Comparison of ENCODE assay signal across 8 cellular contexts in the genomic region with DNA sequence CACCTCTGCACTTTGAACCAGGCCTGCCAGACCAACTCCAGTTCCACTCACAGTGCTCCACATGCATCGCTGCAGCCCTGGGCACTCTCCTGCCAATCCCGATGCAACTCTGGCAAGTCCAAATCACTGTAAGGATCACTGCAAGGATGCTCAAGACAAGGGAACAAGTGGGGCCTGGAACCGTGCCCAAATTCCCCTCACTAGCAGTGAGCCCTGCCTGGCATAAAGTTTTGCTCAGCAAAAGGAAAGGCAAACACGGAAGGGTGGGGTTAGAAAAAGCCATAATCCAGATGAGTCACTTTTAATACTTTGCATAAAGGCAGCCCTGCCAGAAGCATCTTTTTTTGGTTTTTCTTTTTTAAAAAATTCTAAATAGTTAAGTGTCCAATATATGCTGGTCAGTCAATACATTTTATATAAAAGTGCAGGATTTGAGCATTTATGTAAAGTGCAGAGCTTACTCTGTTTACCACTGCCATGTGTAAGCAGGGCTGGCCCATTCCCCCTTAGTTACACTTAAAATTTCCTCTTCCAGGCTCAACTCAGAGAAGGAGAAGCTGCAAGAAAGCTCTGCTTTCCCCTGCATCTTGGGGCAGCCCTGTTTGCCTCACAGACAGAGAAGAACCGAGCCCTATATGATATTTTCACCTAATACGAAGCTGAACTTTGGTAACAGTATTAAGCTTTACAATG.
DNase-seq lines count a peak whose midpoint lies in the region; ATAC-seq, FAIRE-seq and TF ChIP-seq lines count a peak whose summit lies in the region.

No MANE protein-coding gene starts in this region.

- ATAC-seq in HG03378 (IDR thresholded peaks at IDR 0.05; ENCODE audit: unreplicated experiment) (no peak), GM21360 (IDR thresholded peaks at IDR 0.05; ENCODE audit: unreplicated experiment) (no peak)

- no peak for TF ChIP-seq POLR2A in endothelial cell of umbilical vein (IDR thresholded peaks at IDR 0.05; ENCODE audit: low read depth, low read length)
- no peak for TF ChIP-seq POLR2A in sigmoid colon (IDR thresholded peaks at IDR 0.05)

- CTCF ChIA-PET in endothelial cell of umbilical vein (lab: Charles Lee): interaction anchor here (1.6 kb wide), 1 partner anchor 298 kb away, joined by 5 read pairs; no protein-coding TSS in a partner anchor

- H3K4me3 ChIP-seq in endothelial cell of umbilical vein (replicated peaks in 1 of 3; ENCODE audit: insufficient read depth in 1 of 3, low read depth in 1 of 3, low read length in 3 of 3): no peak overlapping the region
- H3K4me3 ChIP-seq in sigmoid colon: no peak overlapping the region

- no peaks in the 10 kb centered on the region for H3K36me3 Mint-ChIP-seq in osteocyte (ENCODE audit: unreplicated experiment)

- peaks cover 32% of the 10 kb centered on the region for H3K4me1 ChIP-seq in endothelial cell of umbilical vein (ENCODE audit: control insufficient read depth, extremely low read depth, insufficient read depth, low read length)
- peaks cover 0 to 38% (median 32%) of the 10 kb centered on the region in 4 donors for H3K4me1 ChIP-seq in sigmoid colon

- POLR2A ChIA-PET in endothelial cell of umbilical vein (lab: Charles Lee): no interaction called here

- dilution Hi-C loops in endothelial cell of umbilical vein (cut with MboI; ENCODE audit: extremely low pct_ligation_motif_present, low sequenced_read_pairs): no loop called here

- H3K4me2 ChIP-seq in endothelial cell of umbilical vein (ENCODE audit: insufficient read depth, low read length): peak overlapping the region; percentile 21

- TF ChIP-seq CTCF in endothelial cell of umbilical vein (IDR thresholded peaks at IDR 0.05; ENCODE audit: extremely low read depth in 1 of 2, insufficient read depth in 1 of 2, low read depth in 1 of 2, low read length in 2 of 2) (no peak), osteocyte (IDR thresholded peaks at IDR 0.05) (no peak), sigmoid colon (IDR thresholded peaks at IDR 0.05) (no peak)

- no peaks in the 10 kb centered on the region for H3K79me2 ChIP-seq in endothelial cell of umbilical vein (ENCODE audit: control insufficient read depth, insufficient read depth, low read length)

- H3K27ac ChIP-seq in endothelial cell of umbilical vein (ENCODE audit: insufficient read depth, low read depth, low read length) (no peak overlapping the region), sigmoid colon (peak overlapping the region in 1 of 4 donors; percentile 78)

- peaks cover 38% of the 10 kb centered on the region for H3K4me1 Mint-ChIP-seq in osteocyte (ENCODE audit: unreplicated experiment)

- no peaks in the 10 kb centered on the region for H3K9me1 ChIP-seq in endothelial cell of umbilical vein (replicated peaks; ENCODE audit: control insufficient read depth, extremely low read depth, insufficient read depth, low read length)

- whole genome bisulfite sequencing in sigmoid colon, 2 donors: 17 to 53% methylated on average over 6 of the region's 6 CpGs

- peak overlapping the region; percentile 58 for H3K27ac Mint-ChIP-seq in osteocyte (ENCODE audit: unreplicated experiment)

- no peak for TF ChIP-seq EP300 in sigmoid colon (IDR thresholded peaks at IDR 0.05)

- intact Hi-C loops in endothelial cell of umbilical vein (cut with micrococcal nuclease): loop anchor here (5.0 kb wide), 1 partner anchor 34 kb away; no protein-coding TSS in a partner anchor
- intact Hi-C loops in sigmoid colon (cut with DNase I): loop anchor here (5.0 kb wide), 2 partner anchors 61 to 89 kb away; no protein-coding TSS in a partner anchor

- H3K9me3 ChIP-seq in endothelial cell of umbilical vein (replicated peaks; ENCODE audit: control insufficient read depth, insufficient read depth, low read length) (no peaks in the 10 kb centered on the region), sigmoid colon (no peaks in the 10 kb centered on the region)

- no peaks in the 10 kb centered on the region for H3K36me3 ChIP-seq in endothelial cell of umbilical vein (ENCODE audit: control insufficient read depth in 2 of 2, extremely low read depth in 1 of 2, insufficient read depth in 2 of 2, low read length in 2 of 2)
- H3K36me3 ChIP-seq in sigmoid colon: no peaks in the 10 kb centered on the region

- no peaks in the 10 kb centered on the region for H4K20me1 ChIP-seq in endothelial cell of umbilical vein (replicated peaks; ENCODE audit: control insufficient read depth, extremely low read depth, insufficient read depth, low read length)

- BruUV-seq in endothelial cell of umbilical vein (replicated peaks; lab: Mats Ljungman, UMichigan): no TSS peak

- no peak overlapping the region for H2AFZ ChIP-seq in endothelial cell of umbilical vein (ENCODE audit: low read depth, low read length)

- peak; percentile 78 for DNase-seq in EL
- DNase-seq in NOMO-1 (lab: John Stamatoyannopoulos, UW; ENCODE audit: unreplicated experiment in 2 of 2): peak; percentile 52 to 68
- peak; percentile 47 for DNase-seq in endothelial cell of umbilical vein (ENCODE audit: low read depth, low spot score)
- DNase-seq in osteocyte (ENCODE audit: extremely low spot score, unreplicated experiment): no peak
- DNase-seq in sigmoid colon: no peak
- DNase-seq in GM19239 (ENCODE audit: insufficient read length, low spot score): no peak

- H3K27me3 ChIP-seq in endothelial cell of umbilical vein (ENCODE audit: control insufficient read depth in 2 of 2, insufficient read depth in 2 of 2, low read length in 2 of 2) (no peaks in the 10 kb centered on the region), sigmoid colon (no peaks in the 10 kb centered on the region)

- H3K4me3 Mint-ChIP-seq in osteocyte (ENCODE audit: unreplicated experiment): no peak overlapping the region

- FAIRE-seq in endothelial cell of umbilical vein (lab: Jason Lieb, UNC) (peak; percentile 60), GM19239 (lab: Jason Lieb, UNC) (no peak)

- no peaks in the 10 kb centered on the region for H3K9me3 Mint-ChIP-seq in osteocyte (ENCODE audit: unreplicated experiment)

- no peaks in the 10 kb centered on the region for H3K27me3 Mint-ChIP-seq in osteocyte (ENCODE audit: unreplicated experiment)

- no peak overlapping the region for H3K9ac ChIP-seq in endothelial cell of umbilical vein (replicated peaks; ENCODE audit: extremely low read depth, insufficient read depth, low read length)

TF ChIP-seq in endothelial cell of umbilical vein, 7 proteins besides CTCF, POLR2A, EP300 and RAD21:
- TF ChIP-seq POLR2AphosphoS5 (IDR thresholded peaks at IDR 0.05; ENCODE audit: insufficient read depth, low read depth, low read length) (no peak), FOS (IDR thresholded peaks at IDR 0.05; ENCODE audit: borderline replicate concordance, insufficient read depth, low read length) (peak; percentile 70)

Comparison
In these comparisons a context has a peak if more than half of its experiments do, and no peak if none do; other contexts are left out.
1. DNase-seq: peak in EL (single experiment), NOMO-1 (2 of 2) and endothelial cell of umbilical vein (single experiment); none in osteocyte (single experiment), sigmoid colon (single experiment) and GM19239 (single experiment).